8 cellular contexts compared by ENCODE assay signal in the genomic region with DNA sequence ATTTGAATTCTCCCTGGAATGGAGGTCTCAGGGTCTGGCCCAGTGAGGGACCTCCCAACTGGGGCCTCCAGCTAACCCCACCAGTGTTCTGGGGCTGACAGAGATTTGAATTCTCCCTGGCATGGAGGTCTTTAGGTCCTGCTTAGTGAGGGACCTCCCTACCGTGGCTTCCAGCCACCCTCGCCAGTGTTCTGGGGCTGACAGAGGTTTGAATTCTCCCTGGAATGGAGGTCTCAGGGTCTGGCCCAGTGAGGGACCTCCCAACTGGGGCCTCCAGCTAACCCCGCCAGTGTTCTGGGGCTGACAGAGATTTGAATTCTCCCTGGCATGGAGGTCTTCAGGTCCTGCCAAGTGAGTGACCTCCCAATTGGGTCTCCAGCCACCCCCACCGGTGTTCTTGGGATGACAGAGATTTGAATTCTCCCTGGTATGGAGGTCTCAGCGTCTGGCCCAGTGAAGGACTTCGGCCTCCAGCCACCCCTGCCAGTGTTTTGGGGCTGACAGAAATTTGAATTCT.
DNase-seq lines count a peak whose midpoint lies in the region; ATAC-seq and TF ChIP-seq lines count a peak whose summit lies in the region.
"Not testable (repeated sequence)": the region's sequence is repeated elsewhere in the genome, so short reads cannot be mapped to it uniquely, and the experiment has no call there.

No MANE protein-coding gene starts in this region.

- H3K36me3 Mint-ChIP-seq in activated CD8-positive, alpha-beta memory T cell treated with anti-CD3 and anti-CD28 coated beads, Interleukin-2, amount 10 ng/mL, durations not matched to agents 7 days and 5 days; chondrocyte (ENCODE audit: low read depth); stimulated activated naive B cell treated with anti-CD40 and anti-IgM and Interleukin-4, amounts not matched to agents 10 μg/mL and 1 μg/mL and 100 μg/mL, for 72 hours: not testable (repeated sequence)

- H3K4me3 Mint-ChIP-seq in activated CD8-positive, alpha-beta memory T cell treated with anti-CD3 and anti-CD28 coated beads, Interleukin-2, amount 10 ng/mL, durations not matched to agents 7 days and 5 days; chondrocyte (ENCODE audit: unreplicated experiment); stimulated activated naive B cell treated with anti-CD40 and anti-IgM and Interleukin-4, amounts not matched to agents 10 μg/mL and 1 μg/mL and 100 μg/mL, for 72 hours: not testable (repeated sequence)

- not testable (repeated sequence) for BruUV-seq in A673 (replicated peaks; lab: Mats Ljungman, UMichigan)

- H3K9me3 ChIP-seq in A673 (ENCODE audit: low read depth, low read length, poor library complexity, severe bottlenecking); lower lobe of right lung: not testable (repeated sequence)

- not testable (repeated sequence) for H3K4me1 Mint-ChIP-seq in activated CD8-positive, alpha-beta memory T cell treated with anti-CD3 and anti-CD28 coated beads, Interleukin-2, amount 10 ng/mL, durations not matched to agents 7 days and 5 days; chondrocyte (ENCODE audit: low read depth); stimulated activated naive B cell treated with anti-CD40 and anti-IgM and Interleukin-4, amounts not matched to agents 10 μg/mL and 1 μg/mL and 100 μg/mL, for 72 hours

- not testable (repeated sequence) for H3K27ac ChIP-seq in A673 (ENCODE audit: low read depth, low read length, poor library complexity, severe bottlenecking); lower lobe of right lung

- not testable (repeated sequence) for H3K27ac Mint-ChIP-seq in activated CD8-positive, alpha-beta memory T cell treated with anti-CD3 and anti-CD28 coated beads, Interleukin-2, amount 10 ng/mL, durations not matched to agents 7 days and 5 days; chondrocyte (ENCODE audit: unreplicated experiment); stimulated activated naive B cell treated with anti-CD40 and anti-IgM and Interleukin-4, amounts not matched to agents 10 μg/mL and 1 μg/mL and 100 μg/mL, for 72 hours

- not testable (repeated sequence) for H3K27me3 ChIP-seq in A673 (replicated peaks; ENCODE audit: insufficient read depth, low read depth, low read length, poor library complexity); lower lobe of right lung (ENCODE audit: low read depth)

- H3K27me3 Mint-ChIP-seq in activated CD8-positive, alpha-beta memory T cell treated with anti-CD3 and anti-CD28 coated beads, Interleukin-2, amount 10 ng/mL, durations not matched to agents 7 days and 5 days; chondrocyte (ENCODE audit: low read depth); stimulated activated naive B cell treated with anti-CD40 and anti-IgM and Interleukin-4, amounts not matched to agents 10 μg/mL and 1 μg/mL and 100 μg/mL, for 72 hours: not testable (repeated sequence)

- CTCF ChIA-PET in A673 (lab: Charles Lee); activated CD8-positive, alpha-beta memory T cell treated with anti-CD3 and anti-CD28 coated beads, Interleukin-2, amount 10 ng/mL, durations not matched to agents 7 days and 5 days (lab: Charles Lee): not testable (repeated sequence)

- DNase-seq in A673 (ENCODE audit: low spot score) (peak; percentile 0), RKO (ENCODE audit: low spot score) (peak; percentile 0), chondrocyte (ENCODE audit: low spot score) (peak; percentile 68), left ventricle myocardium superior (peak; percentile 18), lower lobe of right lung (peak; percentile 32), pons (ENCODE audit: low spot score) (peak; percentile 0)
- peak; percentile 32 for DNase-seq in activated CD8-positive, alpha-beta memory T cell treated with anti-CD3 and anti-CD28 coated beads, Interleukin-2, amount 10 ng/mL, durations not matched to agents 7 days and 5 days
- DNase-seq in stimulated activated naive B cell treated with anti-CD40 and anti-IgM and Interleukin-4, amounts not matched to agents 10 μg/mL and 1 μg/mL and 100 μg/mL, for 72 hours = peak; percentile 0

- not testable (repeated sequence) for ATAC-seq in activated CD8-positive, alpha-beta memory T cell treated with anti-CD3 and anti-CD28 coated beads, Interleukin-2, amount 10 ng/mL, durations not matched to agents 7 days and 5 days; left ventricle myocardium superior; lower lobe of right lung; stimulated activated naive B cell treated with anti-CD40 and anti-IgM and Interleukin-4, amounts not matched to agents 10 μg/mL and 1 μg/mL and 100 μg/mL, for 72 hours (replicated peaks)

- H3K9me3 Mint-ChIP-seq in activated CD8-positive, alpha-beta memory T cell treated with anti-CD3 and anti-CD28 coated beads, Interleukin-2, amount 10 ng/mL, durations not matched to agents 7 days and 5 days (ENCODE audit: low read depth); chondrocyte (ENCODE audit: low read depth); stimulated activated naive B cell treated with anti-CD40 and anti-IgM and Interleukin-4, amounts not matched to agents 10 μg/mL and 1 μg/mL and 100 μg/mL, for 72 hours: not testable (repeated sequence)

- not testable (repeated sequence) for H3K36me3 ChIP-seq in A673 (ENCODE audit: insufficient read depth, low read length, poor library complexity, severe bottlenecking); lower lobe of right lung

- TF ChIP-seq CTCF in A673 (conservative IDR thresholded peaks at IDR 0.05; ENCODE audit: low read depth, low read length); chondrocyte (IDR thresholded peaks at IDR 0.05); lower lobe of right lung (IDR thresholded peaks at IDR 0.05): not testable (repeated sequence)

- POLR2A ChIA-PET in A673 (lab: Charles Lee; ENCODE audit: low non-redundant PET) = not testable (repeated sequence)

- intact Hi-C loops in A673 (cut with micrococcal nuclease; ENCODE audit: unreplicated experiment); left ventricle myocardium superior (cut with micrococcal nuclease); lower lobe of right lung (cut with DNase I): not testable (repeated sequence)

- H3K4me1 ChIP-seq in A673 (ENCODE audit: insufficient read depth, low read length, poor library complexity, severe bottlenecking); lower lobe of right lung: not testable (repeated sequence)

- H3K4me3 ChIP-seq in A673 (ENCODE audit: low read depth, low read length, poor library complexity, severe bottlenecking); lower lobe of right lung: not testable (repeated sequence)

Comparison
In these comparisons a context has a peak if more than half of its experiments do, and no peak if none do; other contexts are left out.
1. DNase-seq: peak in every context shown above with its lines; median percentile 68 in chondrocyte; 32 in activated CD8-positive, alpha-beta memory T cell treated with anti-CD3 and anti-CD28 coated beads, Interleukin-2, amount 10 ng/mL, durations not matched to agents 7 days and 5 days; 32 in lower lobe of right lung; 18 in left ventricle myocardium superior; 0 in A673; 0 in RKO; 0 in pons; 0 in stimulated activated naive B cell treated with anti-CD40 and anti-IgM and Interleukin-4, amounts not matched to agents 10 μg/mL and 1 μg/mL and 100 μg/mL, for 72 hours.